9 cellular contexts compared by ENCODE assay signal in genomic region chr3:181712190-181712504, GRCh38. TPM values are rescaled to one million over a fixed set of nuclear protein-coding genes. Genes with fewer than 3 reads are reported as not detected.
A peak's percentile ranks its signal among the peaks of the same experiment; 100 is the strongest.
DNase-seq lines count a peak whose midpoint lies in the region; ATAC-seq and TF ChIP-seq lines count a peak whose summit lies in the region.
"Had no signal": no experiment of that assay in that cellular context is flagged by ENCODE, and none has a peak within 500 bp of the region (broad histone marks: within the 10 kb centered on the region; RNA-seq: fewer than 3 reads in every experiment).

No MANE protein-coding gene starts in this region.

- peaks cover 26% of the 10 kb centered on the region for H3K27me3 Mint-ChIP-seq in activated naive CD4-positive, alpha-beta T cell treated with anti-CD3 and anti-CD28 coated beads, Interleukin-2, amount 10 ng/mL, durations not matched to agents 7 days and 5 days
- peaks cover 49% of the 10 kb centered on the region for H3K27me3 Mint-ChIP-seq in brain

- DNase-seq in activated naive CD4-positive, alpha-beta T cell treated with anti-CD3 and anti-CD28 coated beads, Interleukin-2, amount 10 ng/mL, durations not matched to agents 7 days and 5 days: no peak
- DNase-seq in activated naive CD4-positive, alpha-beta T cell treated with Interleukin-2 at 50 U/mL for 16 hours: no peak
- DNase-seq in lower lobe of right lung (no peak), tibial nerve (ENCODE audit: low spot score in 2 of 2) (no peak), OCI-M1 (lab: John Stamatoyannopoulos, UW) (no peak), D341Med (ENCODE audit: low spot score) (no peak), NCI-H524 treated with DMSO at 0.1 percent for 48 hours (lab: John Stamatoyannopoulos, UW) (no peak)
- DNase-seq: NK-92 treated with Interleukin-12 subunit alpha and Interleukin-12 subunit beta, amount 100 ng/mL, for 24 hours had no signal

- 0 to 1% methylated on average over 29 to 41 of the region's 41 CpGs for WGBS in tibial nerve, 2 donors

- TF ChIP-seq CTCF in brain (conservative IDR thresholded peaks at IDR 0.05) (no peak), lower lobe of right lung (IDR thresholded peaks at IDR 0.05) (no peak), tibial nerve (IDR thresholded peaks at IDR 0.05) (no peak)

- H3K36me3 ChIP-seq in lower lobe of right lung (no peaks in the 10 kb centered on the region), tibial nerve (no peaks in the 10 kb centered on the region)

- H3K4me3 ChIP-seq in lower lobe of right lung (peak overlapping the region; percentile 38), tibial nerve (peak overlapping the region; percentile 38 to 59 (median 47))

- H3K4me1 Mint-ChIP-seq in activated naive CD4-positive, alpha-beta T cell treated with anti-CD3 and anti-CD28 coated beads, Interleukin-2, amount 10 ng/mL, durations not matched to agents 7 days and 5 days: peaks cover 7% of the 10 kb centered on the region
- peaks cover 31% of the 10 kb centered on the region for H3K4me1 Mint-ChIP-seq in brain

- peak in 1 of 2 donors; percentile 14 for ATAC-seq in lower lobe of right lung

- no peak overlapping the region for H3K4me3 Mint-ChIP-seq in activated naive CD4-positive, alpha-beta T cell treated with anti-CD3 and anti-CD28 coated beads, Interleukin-2, amount 10 ng/mL, durations not matched to agents 7 days and 5 days
- peak overlapping the region in 3 of 5 experiments; percentile 87 to 93 (median 91) for H3K4me3 Mint-ChIP-seq in brain

- H3K4me1 ChIP-seq in lower lobe of right lung: peaks cover 25% of the 10 kb centered on the region
- peaks cover 0 to 38% (median 8%) of the 10 kb centered on the region in 4 donors for H3K4me1 ChIP-seq in tibial nerve

- no peaks in the 10 kb centered on the region for H3K9me3 Mint-ChIP-seq in activated naive CD4-positive, alpha-beta T cell treated with anti-CD3 and anti-CD28 coated beads, Interleukin-2, amount 10 ng/mL, durations not matched to agents 7 days and 5 days
- H3K9me3 Mint-ChIP-seq in brain: peaks cover 0 to 12% (median 4%) of the 10 kb centered on the region in 5 experiments

- H3K27ac Mint-ChIP-seq in activated naive CD4-positive, alpha-beta T cell treated with anti-CD3 and anti-CD28 coated beads, Interleukin-2, amount 10 ng/mL, durations not matched to agents 7 days and 5 days: peak overlapping the region; percentile 75
- H3K27ac Mint-ChIP-seq in brain: peak overlapping the region in 4 of 5 experiments; percentile 79 to 98 (median 96)

- H3K9me3 ChIP-seq in lower lobe of right lung (no peaks in the 10 kb centered on the region), tibial nerve (no peaks in the 10 kb centered on the region)

- H3K27me3 ChIP-seq in lower lobe of right lung (ENCODE audit: low read depth) (peaks cover 99% of the 10 kb centered on the region), tibial nerve (peaks cover 0 to 96% of the 10 kb centered on the region in 2 donors)

- intact Hi-C loops in lower lobe of right lung (cut with DNase I): loop anchor here (5.0 kb wide), 1 partner anchor 545 kb away; no protein-coding TSS in a partner anchor

- H3K36me3 Mint-ChIP-seq in activated naive CD4-positive, alpha-beta T cell treated with anti-CD3 and anti-CD28 coated beads, Interleukin-2, amount 10 ng/mL, durations not matched to agents 7 days and 5 days: peaks cover 4% of the 10 kb centered on the region
- H3K36me3 Mint-ChIP-seq in brain: peaks cover 32% of the 10 kb centered on the region

- TF ChIP-seq EP300 in tibial nerve (IDR thresholded peaks at IDR 0.05): no peak

- H3K27ac ChIP-seq in lower lobe of right lung (no peak overlapping the region), tibial nerve (peak overlapping the region; percentile 72 to 92 (median 88))

- TF ChIP-seq POLR2A in tibial nerve (IDR thresholded peaks at IDR 0.05): no peak

- CTCF ChIA-PET in activated naive CD4-positive, alpha-beta T cell treated with anti-CD3 and anti-CD28 coated beads, Interleukin-2, amount 10 ng/mL, durations not matched to agents 7 days and 5 days (lab: Charles Lee): no interaction called here

RNA-seq across cellular contexts. Expression of gene SOX2, which starts 0.4 kb away (rescaled TPM):
- 120 TPM for polyA plus RNA-seq in brain (ENCODE audit: insufficient read depth, low read depth, low replicate concordance)
- total RNA-seq in lower lobe of right lung (4.0 TPM), tibial nerve (10 to 100 TPM; 21.3 to 50.5 (median 34.3) TPM)
